Comparison of ENCODE assay signal across 1 cellular context in the genomic region with DNA sequence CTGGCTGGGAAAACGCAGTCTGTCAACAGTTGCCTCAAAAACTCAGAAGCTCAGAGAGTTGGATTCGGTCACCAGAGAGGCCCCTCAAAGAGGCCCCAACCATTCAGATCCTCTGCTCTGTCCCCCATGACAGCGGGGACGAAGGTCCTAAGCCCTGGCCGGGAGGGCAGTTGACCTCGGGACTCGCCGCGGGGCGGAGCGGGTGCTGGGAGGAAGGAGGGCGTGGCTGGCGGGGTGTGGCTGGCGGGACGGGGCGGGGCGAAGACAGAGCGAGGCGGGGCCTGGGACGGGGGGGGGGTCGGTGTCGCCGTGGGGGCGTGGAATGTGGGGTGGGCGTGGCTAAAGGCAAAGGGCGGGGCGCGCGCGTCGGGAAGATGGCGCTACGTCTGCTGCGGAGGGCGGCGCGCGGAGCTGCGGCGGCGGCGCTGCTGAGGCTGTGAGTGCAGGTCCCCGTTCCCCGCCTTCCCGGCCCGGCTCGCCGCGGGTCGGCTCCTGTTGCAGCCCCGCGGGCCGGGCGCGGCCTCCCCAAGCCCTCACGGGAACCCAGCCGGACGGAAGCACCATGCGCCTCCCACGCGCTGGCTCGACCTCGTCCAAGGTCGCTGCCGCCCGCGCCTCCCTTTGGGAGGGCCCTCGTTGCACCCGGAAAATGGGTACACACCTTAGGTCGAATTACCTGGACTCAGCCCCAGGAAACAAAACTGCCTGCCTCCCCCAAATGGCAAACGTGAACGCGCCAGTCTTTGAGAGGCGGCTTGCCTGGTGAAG.
TF ChIP-seq lines count a peak whose summit lies in the region.

Gene CLYBL, plus strand, starts transcription at position 369 of the 768 bp plus-strand sequence.

TF ChIP-seq in SK-N-SH treated with all-trans-retinoic acid at 6 μM for 48 hours, 23 proteins besides CTCF, POLR2A, EP300 and RAD21 (continued from another document):
- TF ChIP-seq POU6F1 (CRISPR knock-in tag; IDR thresholded peaks at IDR 0.05; ENCODE audit: borderline replicate concordance, low read depth) = no peak
- TF ChIP-seq CREB5 (CRISPR knock-in tag; IDR thresholded peaks at IDR 0.05; ENCODE audit: low read depth) = no peak
- 0 out of 2 replicates have a peak, but pooled peaks have one; percentile 38 for TF ChIP-seq TSHZ2 (CRISPR knock-in tag; IDR thresholded peaks at IDR 0.05)
